21 cellular contexts compared by ENCODE assay signal in the genomic region with DNA sequence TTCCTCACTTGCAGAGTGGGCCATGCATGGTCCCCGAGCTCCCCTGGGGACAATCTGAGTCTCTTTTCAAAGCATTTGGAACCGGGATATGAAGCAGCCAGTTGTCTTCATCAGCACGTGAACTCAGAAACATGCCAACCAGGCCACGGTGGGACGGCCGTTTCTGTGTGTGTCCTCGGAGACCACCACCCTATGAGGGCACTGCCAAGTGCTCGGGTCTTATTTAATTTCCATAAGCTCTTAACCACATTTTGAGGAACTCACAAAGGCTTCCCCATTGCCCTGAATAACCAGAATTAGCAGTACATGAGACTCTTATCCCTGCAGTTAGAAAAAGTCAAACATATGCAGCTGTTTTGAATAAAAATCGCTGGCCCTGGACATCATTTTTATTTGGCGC.
DNase-seq lines count a peak whose midpoint lies in the region; ATAC-seq and TF ChIP-seq lines count a peak whose summit lies in the region.
"Had no signal": no experiment of that assay in that cellular context is flagged by ENCODE, and none has a peak within 500 bp of the region (broad histone marks: within the 10 kb centered on the region; RNA-seq: fewer than 3 reads in every experiment).

No MANE protein-coding gene starts in this region.

- no peaks in the 10 kb centered on the region for H3K36me3 ChIP-seq in neuronal stem cell (replicated peaks in 1 of 2; ENCODE audit: control insufficient read depth in 2 of 2, insufficient read depth in 2 of 2, low read length in 2 of 2)
- H3K36me3 ChIP-seq: neutrophil, Peyer's patch, vagina had no signal

- H3K27ac Mint-ChIP-seq in stimulated activated naive CD8-positive, alpha-beta T cell treated with anti-CD3 and anti-CD28 coated beads, Interleukin-15, Interleukin-2, amounts not matched to agents 100 ng/mL and 50 ng/mL, for 24 hours, result peak overlapping the region; percentile 36
- no peak overlapping the region for H3K27ac Mint-ChIP-seq in stimulated activated naive CD8-positive, alpha-beta T cell treated with anti-CD3 and anti-CD28 coated beads, Interleukin-15, amount 100 ng/mL, for 72 hours
- no peak overlapping the region for H3K27ac Mint-ChIP-seq in chondrocyte (ENCODE audit: unreplicated experiment)
- H3K27ac Mint-ChIP-seq: activated naive CD8-positive, alpha-beta T cell treated with anti-CD3 and anti-CD28 coated beads, Interleukin-2, amount 10 ng/mL, durations not matched to agents 7 days and 5 days; CD8-positive, alpha-beta T cell had no signal

- H2AK5ac ChIP-seq in neuronal stem cell (ENCODE audit: low read depth, low read length), result no peak overlapping the region

- no peak overlapping the region for H2BK5ac ChIP-seq in neuronal stem cell (ENCODE audit: low read length)

- no peaks in the 10 kb centered on the region for H3K27me3 Mint-ChIP-seq in stimulated activated naive CD8-positive, alpha-beta T cell treated with anti-CD3 and anti-CD28 coated beads, Interleukin-15, Interleukin-2, amounts not matched to agents 100 ng/mL and 50 ng/mL, for 24 hours
- no peaks in the 10 kb centered on the region for H3K27me3 Mint-ChIP-seq in stimulated activated naive CD8-positive, alpha-beta T cell treated with anti-CD3 and anti-CD28 coated beads, Interleukin-15, amount 100 ng/mL, for 72 hours
- H3K27me3 Mint-ChIP-seq in chondrocyte (ENCODE audit: low read depth), result no peaks in the 10 kb centered on the region
- H3K27me3 Mint-ChIP-seq: activated naive CD8-positive, alpha-beta T cell treated with anti-CD3 and anti-CD28 coated beads, Interleukin-2, amount 10 ng/mL, durations not matched to agents 7 days and 5 days had no signal

- no peak overlapping the region for H3K9ac ChIP-seq in neuronal stem cell (ENCODE audit: low read depth, low read length, poor library complexity)

- no peak overlapping the region for H2BK12ac ChIP-seq in neuronal stem cell (ENCODE audit: low read length)

- no peaks in the 10 kb centered on the region for H3K9me3 Mint-ChIP-seq in stimulated activated naive CD8-positive, alpha-beta T cell treated with anti-CD3 and anti-CD28 coated beads, Interleukin-15, Interleukin-2, amounts not matched to agents 100 ng/mL and 50 ng/mL, for 24 hours
- no peaks in the 10 kb centered on the region for H3K9me3 Mint-ChIP-seq in stimulated activated naive CD8-positive, alpha-beta T cell treated with anti-CD3 and anti-CD28 coated beads, Interleukin-15, amount 100 ng/mL, for 72 hours
- no peaks in the 10 kb centered on the region for H3K9me3 Mint-ChIP-seq in chondrocyte (ENCODE audit: low read depth)
- H3K9me3 Mint-ChIP-seq: activated naive CD8-positive, alpha-beta T cell treated with anti-CD3 and anti-CD28 coated beads, Interleukin-2, amount 10 ng/mL, durations not matched to agents 7 days and 5 days; CD8-positive, alpha-beta T cell had no signal

- no peak overlapping the region for H2BK15ac ChIP-seq in neuronal stem cell (ENCODE audit: low read length)

- H3K4me1 Mint-ChIP-seq in stimulated activated naive CD8-positive, alpha-beta T cell treated with anti-CD3 and anti-CD28 coated beads, Interleukin-15, Interleukin-2, amounts not matched to agents 100 ng/mL and 50 ng/mL, for 24 hours (ENCODE audit: low read depth), result peaks cover 18% of the 10 kb centered on the region
- peaks cover 30% of the 10 kb centered on the region for H3K4me1 Mint-ChIP-seq in stimulated activated naive CD8-positive, alpha-beta T cell treated with anti-CD3 and anti-CD28 coated beads, Interleukin-15, amount 100 ng/mL, for 72 hours
- H3K4me1 Mint-ChIP-seq in chondrocyte (ENCODE audit: low read depth), result peaks cover 47% of the 10 kb centered on the region

- H3K4me3 Mint-ChIP-seq in stimulated activated naive CD8-positive, alpha-beta T cell treated with anti-CD3 and anti-CD28 coated beads, Interleukin-15, Interleukin-2, amounts not matched to agents 100 ng/mL and 50 ng/mL, for 24 hours, result no peak overlapping the region
- no peak overlapping the region for H3K4me3 Mint-ChIP-seq in stimulated activated naive CD8-positive, alpha-beta T cell treated with anti-CD3 and anti-CD28 coated beads, Interleukin-15, amount 100 ng/mL, for 72 hours
- no peak overlapping the region for H3K4me3 Mint-ChIP-seq in chondrocyte (ENCODE audit: unreplicated experiment)
- H3K4me3 Mint-ChIP-seq: activated naive CD8-positive, alpha-beta T cell treated with anti-CD3 and anti-CD28 coated beads, Interleukin-2, amount 10 ng/mL, durations not matched to agents 7 days and 5 days; CD8-positive, alpha-beta T cell had no signal

- no CpG with 5 or more reads among the region's 10 CpGs for WGBS in neuronal stem cell (ENCODE audit: extremely low coverage in 2 of 2, insufficient read length in 2 of 2, insufficient replicate concordance in 1 of 2), 2 donors

- H3K9me3 ChIP-seq in neuronal stem cell (replicated peaks in 1 of 2; ENCODE audit: control insufficient read depth in 2 of 2, insufficient read depth in 1 of 2, low read depth in 1 of 2, low read length in 2 of 2), result peaks cover 3% of the 10 kb centered on the region in 2 donors
- H3K9me3 ChIP-seq: neutrophil, Peyer's patch, vagina had no signal

- no peak overlapping the region for H3K4ac ChIP-seq in neuronal stem cell (ENCODE audit: low read length)

- no peak overlapping the region for H4K91ac ChIP-seq in neuronal stem cell (ENCODE audit: low read depth, low read length, poor library complexity)

- H3K23ac ChIP-seq in neuronal stem cell (ENCODE audit: low read depth, low read length, poor library complexity), result no peak overlapping the region

- DNase-seq in stimulated activated naive CD8-positive, alpha-beta T cell treated with anti-CD3 and anti-CD28 coated beads, Interleukin-15, amount 100 ng/mL, for 72 hours, result no peak
- DNase-seq in SIG-M5 (lab: John Stamatoyannopoulos, UW) (peak; percentile 11), midbrain (lab: John Stamatoyannopoulos, UW) (peak; percentile 18), superior temporal gyrus (ENCODE audit: extremely low spot score) (no peak), kidney glomerular epithelial cell (lab: John Stamatoyannopoulos, UW) (no peak), neuronal stem cell (ENCODE audit: low spot score) (no peak), chondrocyte (ENCODE audit: low spot score) (no peak)
- DNase-seq: activated naive CD8-positive, alpha-beta T cell treated with anti-CD3 and anti-CD28 coated beads, Interleukin-2, amount 10 ng/mL, durations not matched to agents 7 days and 5 days; CD8-positive, alpha-beta T cell; DND-41; GOT3; left colon; NCI-H187; NCI-H774; Peyer's patch; stimulated activated CD4-positive, alpha-beta T cell treated with anti-CD3 and anti-CD28 coated beads, Interleukin-4, amount 100 ng/mL, for 1 hour; T-helper 9 cell had no signal

- H2BK120ac ChIP-seq in neuronal stem cell (ENCODE audit: low read depth, low read length), result no peak overlapping the region

- H3K27ac ChIP-seq in neuronal stem cell (replicated peaks; ENCODE audit: low read length), result no peak overlapping the region
- H3K27ac ChIP-seq: neutrophil, Peyer's patch, SK-N-MC, vagina had no signal

- H3K4me3 ChIP-seq in neuronal stem cell (ENCODE audit: low read length in 2 of 2), result no peak overlapping the region
- H3K4me3 ChIP-seq: Peyer's patch, SK-N-MC, vagina had no signal

- H3K79me1 ChIP-seq in neuronal stem cell (ENCODE audit: low read depth, low read length), result no peaks in the 10 kb centered on the region

- H3K27me3 ChIP-seq in neuronal stem cell (ENCODE audit: control insufficient read depth in 3 of 3, insufficient read depth in 3 of 3, low read depth in 1 of 3, low read length in 3 of 3), result no peaks in the 10 kb centered on the region
- H3K27me3 ChIP-seq: neutrophil, Peyer's patch, vagina had no signal

- no peak overlapping the region for H3K14ac ChIP-seq in neuronal stem cell (ENCODE audit: low read length)

- peaks cover 18 to 19% of the 10 kb centered on the region in 2 donors for H3K4me1 ChIP-seq in neuronal stem cell (ENCODE audit: control insufficient read depth in 2 of 2, insufficient read depth in 1 of 2, low read depth in 1 of 2, low read length in 2 of 2)
- H3K4me1 ChIP-seq: vagina had no signal

- TF ChIP-seq CTCF in chondrocyte (IDR thresholded peaks at IDR 0.05), result no peak

- H3K36me3 Mint-ChIP-seq in stimulated activated naive CD8-positive, alpha-beta T cell treated with anti-CD3 and anti-CD28 coated beads, Interleukin-15, Interleukin-2, amounts not matched to agents 100 ng/mL and 50 ng/mL, for 24 hours (ENCODE audit: low read depth), result peaks cover 48% of the 10 kb centered on the region
- H3K36me3 Mint-ChIP-seq in chondrocyte (ENCODE audit: low read depth), result peaks cover 3% of the 10 kb centered on the region

- H2AFZ ChIP-seq in neuronal stem cell (ENCODE audit: low read length), result no peak overlapping the region

- no peak overlapping the region for H3K4me2 ChIP-seq in neuronal stem cell (ENCODE audit: insufficient read depth, low read length, poor library complexity, severe bottlenecking)

- no peak overlapping the region for H3K18ac ChIP-seq in neuronal stem cell (ENCODE audit: low read length)

- no peak overlapping the region for H4K8ac ChIP-seq in neuronal stem cell (ENCODE audit: low read depth, low read length)

- no peak for ATAC-seq in stimulated activated naive CD8-positive, alpha-beta T cell treated with anti-CD3 and anti-CD28 coated beads, Interleukin-15, amount 100 ng/mL, for 72 hours
- ATAC-seq: CD8-positive, alpha-beta T cell; left colon had no signal

Comparison
In these comparisons a context has a peak if more than half of its experiments do, and no peak if none do; other contexts are left out.
1. DNase-seq: peak in SIG-M5 (single experiment) and midbrain (single experiment); none in stimulated activated naive CD8-positive, alpha-beta T cell treated with anti-CD3 and anti-CD28 coated beads, Interleukin-15, amount 100 ng/mL, for 72 hours (0 of 2), superior temporal gyrus (single experiment), kidney glomerular epithelial cell (single experiment), neuronal stem cell (single experiment) and chondrocyte (single experiment).